In the genomic region with DNA sequence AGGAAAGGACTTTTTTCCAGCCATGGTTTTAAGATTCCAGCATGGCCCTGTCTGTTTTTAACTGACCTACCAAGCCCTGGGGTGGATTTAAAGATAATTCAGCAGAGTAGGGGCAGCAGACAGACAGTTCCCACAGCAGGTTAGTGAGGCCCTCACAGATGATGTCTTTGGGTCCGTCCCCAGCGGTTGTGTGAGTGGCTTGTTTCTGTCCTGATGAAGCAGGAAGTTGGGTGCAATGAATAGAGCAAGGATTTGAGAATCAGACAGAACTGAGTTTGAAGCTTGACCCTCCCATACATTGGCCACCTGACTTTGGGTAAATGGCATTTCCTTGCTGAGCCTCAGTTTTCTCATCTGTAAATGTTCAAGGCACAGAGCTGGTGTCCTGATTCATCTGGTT, we compare ENCODE assay signal across 18 cellular contexts.
DNase-seq lines count a peak whose midpoint lies in the region; ATAC-seq and TF ChIP-seq lines count a peak whose summit lies in the region.
"Had no signal": no experiment of that assay in that cellular context is flagged by ENCODE, and none has a peak within 500 bp of the region (broad histone marks: within the 10 kb centered on the region; RNA-seq: fewer than 3 reads in every experiment).

No MANE protein-coding gene starts in this region.

- no peak for TF ChIP-seq EP300 in sigmoid colon (IDR thresholded peaks at IDR 0.05)

- no peak overlapping the region for H3K4me3 ChIP-seq in BLaER1
- no peak overlapping the region for H3K4me3 ChIP-seq in DND-41 (ENCODE audit: low read depth in 1 of 2, low read length in 2 of 2)
- no peak overlapping the region for H3K4me3 ChIP-seq in Loucy (ENCODE audit: low read length, poor library complexity, severe bottlenecking)
- H3K4me3 ChIP-seq in sigmoid colon: no peak overlapping the region

- no peaks in the 10 kb centered on the region for H3K27me3 Mint-ChIP-seq in dendritic cell treated with granulocyte-macrophage colony-stimulating factor and Interleukin-4, amounts not matched to agents 40 ng/mL and 50 ng/mL, for 4 days

- H3K9me3 Mint-ChIP-seq in dendritic cell treated with granulocyte-macrophage colony-stimulating factor and Interleukin-4, amounts not matched to agents 40 ng/mL and 50 ng/mL, for 4 days: no peaks in the 10 kb centered on the region
- H3K9me3 Mint-ChIP-seq: CD4-positive, CD25-positive, alpha-beta regulatory T cell; CD8-positive, alpha-beta memory T cell had no signal

- TF ChIP-seq POLR2A in sigmoid colon (IDR thresholded peaks at IDR 0.05): no peak

- H3K9ac ChIP-seq in BLaER1 (no peak overlapping the region), DND-41 (ENCODE audit: low read depth, low read length) (no peak overlapping the region), Loucy (ENCODE audit: low read depth, low read length, poor library complexity, severe bottlenecking) (no peak overlapping the region)

- no peaks in the 10 kb centered on the region for H3K36me3 ChIP-seq in BLaER1
- no peaks in the 10 kb centered on the region for H3K36me3 ChIP-seq in DND-41 (ENCODE audit: insufficient read depth, low read length)
- H3K36me3 ChIP-seq in Loucy (ENCODE audit: insufficient read depth, low read length): no peaks in the 10 kb centered on the region
- H3K36me3 ChIP-seq in sigmoid colon: no peaks in the 10 kb centered on the region

- TF ChIP-seq CTCF in DND-41 (IDR thresholded peaks at IDR 0.05; ENCODE audit: borderline replicate concordance, extremely low read depth, low read length, poor library complexity, severe bottlenecking) (no peak), Loucy (conservative IDR thresholded peaks at IDR 0.05; ENCODE audit: low read length) (no peak), sigmoid colon (IDR thresholded peaks at IDR 0.05) (no peak)

- no peaks in the 10 kb centered on the region for H3K9me2 ChIP-seq in Loucy (replicated peaks; ENCODE audit: low read depth, low read length)

- peaks cover 62% of the 10 kb centered on the region for H3K4me1 Mint-ChIP-seq in dendritic cell treated with granulocyte-macrophage colony-stimulating factor and Interleukin-4, amounts not matched to agents 40 ng/mL and 50 ng/mL, for 4 days (ENCODE audit: low read depth)
- H3K4me1 Mint-ChIP-seq: B cell; CD4-positive, CD25-positive, alpha-beta regulatory T cell; CD8-positive, alpha-beta memory T cell had no signal

- DNase-seq in DND-41 (no peak), sigmoid colon (no peak), NCI-H2227 (lab: John Stamatoyannopoulos, UW; ENCODE audit: unreplicated experiment) (no peak)
- DNase-seq: C1 segment of cervical spinal cord; CD4-positive, CD25-positive, alpha-beta regulatory T cell; CD8-positive, alpha-beta memory T cell; DMS 273 treated with DMSO at 0.1 percent for 48 hours; DMS79; GOT3; H7; HCEC 1CT had no signal

- H3K79me2 ChIP-seq in DND-41 (ENCODE audit: insufficient read depth, low read length): no peaks in the 10 kb centered on the region
- no peaks in the 10 kb centered on the region for H3K79me2 ChIP-seq in Loucy (ENCODE audit: insufficient read depth, low read length)

- intact Hi-C loops in dendritic cell treated with granulocyte-macrophage colony-stimulating factor and Interleukin-4, amounts not matched to agents 40 ng/mL and 50 ng/mL, for 4 days (cut with micrococcal nuclease): no loop called here
- intact Hi-C loops in sigmoid colon (cut with DNase I): no loop called here

- peak; percentile 56 for ATAC-seq in DND-41 (ENCODE audit: insufficient read depth, low read depth)
- no peak for ATAC-seq in HG03378 (IDR thresholded peaks at IDR 0.05; ENCODE audit: unreplicated experiment)
- ATAC-seq in GM19467 (IDR thresholded peaks at IDR 0.05; ENCODE audit: unreplicated experiment): no peak

- H4K20me1 ChIP-seq in BLaER1 (no peaks in the 10 kb centered on the region), DND-41 (ENCODE audit: insufficient read depth, low read length) (no peaks in the 10 kb centered on the region), Loucy (ENCODE audit: insufficient read depth, low read length, poor library complexity, severe bottlenecking) (no peaks in the 10 kb centered on the region)

- no peak overlapping the region for H2AFZ ChIP-seq in DND-41 (ENCODE audit: low read depth, low read length)
- H2AFZ ChIP-seq in Loucy (ENCODE audit: low read length): peak overlapping the region; percentile 29

- no peaks in the 10 kb centered on the region for H3F3A ChIP-seq in Loucy (ENCODE audit: low read depth)

- H3K4me1 ChIP-seq in BLaER1: peaks cover 19% of the 10 kb centered on the region
- H3K4me1 ChIP-seq in DND-41 (ENCODE audit: insufficient read depth, low read length): peaks cover 6% of the 10 kb centered on the region; the same call in 1 of the 2 replicates
- H3K4me1 ChIP-seq in Loucy (ENCODE audit: insufficient read depth, low read length, poor library complexity, severe bottlenecking): peaks cover 10% of the 10 kb centered on the region
- H3K4me1 ChIP-seq in sigmoid colon: no peaks in the 10 kb centered on the region

- peak overlapping the region; percentile 18 for H3K27ac Mint-ChIP-seq in dendritic cell treated with granulocyte-macrophage colony-stimulating factor and Interleukin-4, amounts not matched to agents 40 ng/mL and 50 ng/mL, for 4 days
- H3K27ac Mint-ChIP-seq: B cell; CD4-positive, CD25-positive, alpha-beta regulatory T cell; CD8-positive, alpha-beta memory T cell had no signal

- H3K27ac ChIP-seq in BLaER1 (no peak overlapping the region), DND-41 (ENCODE audit: low read length) (peak overlapping the region; percentile 6; the same call in 1 of the 2 replicates), sigmoid colon (no peak overlapping the region)
- H3K27ac ChIP-seq: 22Rv1 had no signal

- H3K9me3 ChIP-seq in BLaER1 (no peaks in the 10 kb centered on the region), DND-41 (ENCODE audit: insufficient read depth, low read length, severe bottlenecking) (no peaks in the 10 kb centered on the region), Loucy (ENCODE audit: insufficient read depth, low read depth, low read length) (no peaks in the 10 kb centered on the region), sigmoid colon (no peaks in the 10 kb centered on the region)

- H3K36me3 Mint-ChIP-seq in dendritic cell treated with granulocyte-macrophage colony-stimulating factor and Interleukin-4, amounts not matched to agents 40 ng/mL and 50 ng/mL, for 4 days (ENCODE audit: low read depth): no peaks in the 10 kb centered on the region
- H3K36me3 Mint-ChIP-seq: CD4-positive, CD25-positive, alpha-beta regulatory T cell; CD8-positive, alpha-beta memory T cell had no signal

- peak overlapping the region; percentile 60 for H3K4me2 ChIP-seq in BLaER1
- no peak overlapping the region for H3K4me2 ChIP-seq in DND-41 (ENCODE audit: insufficient read depth, low read length)
- H3K4me2 ChIP-seq in Loucy (ENCODE audit: low read depth, low read length, poor library complexity, severe bottlenecking): no peak overlapping the region

- WGBS in sigmoid colon, 2 donors: 68 to 83% methylated on average over 2 of the region's 2 CpGs

- H3K27me3 ChIP-seq in BLaER1 (no peaks in the 10 kb centered on the region), DND-41 (ENCODE audit: insufficient read depth, low read length, poor library complexity) (no peaks in the 10 kb centered on the region), Loucy (ENCODE audit: insufficient read depth, low read length, poor library complexity, severe bottlenecking) (no peaks in the 10 kb centered on the region), sigmoid colon (no peaks in the 10 kb centered on the region)

- no peak overlapping the region for H3K4me3 Mint-ChIP-seq in dendritic cell treated with granulocyte-macrophage colony-stimulating factor and Interleukin-4, amounts not matched to agents 40 ng/mL and 50 ng/mL, for 4 days
- H3K4me3 Mint-ChIP-seq: B cell; CD4-positive, CD25-positive, alpha-beta regulatory T cell; CD8-positive, alpha-beta memory T cell had no signal
